Comparison of ENCODE assay signal across 29 cellular contexts in the genomic region with DNA sequence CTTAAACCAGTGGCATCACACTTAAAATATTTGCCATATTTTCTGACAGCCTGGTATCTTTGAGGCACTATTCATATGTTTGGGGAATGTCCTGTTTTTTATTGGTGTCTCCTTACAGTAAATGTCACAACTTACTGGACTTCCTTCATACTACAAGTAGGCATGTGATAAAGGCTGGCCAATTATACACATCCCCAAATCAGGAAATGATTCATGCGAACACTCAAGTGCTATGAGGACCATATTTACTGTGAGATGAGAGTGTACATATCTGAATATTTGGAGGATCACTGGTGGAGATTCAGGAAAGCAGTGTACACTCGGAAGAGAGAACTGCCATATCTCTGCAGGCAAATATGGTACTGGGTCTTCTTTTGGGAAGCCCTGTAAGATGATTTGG.
"Had no signal": no experiment of that assay in that cellular context is flagged by ENCODE, and none has a peak within 500 bp of the region (broad histone marks: within the 10 kb centered on the region; RNA-seq: fewer than 3 reads in every experiment).

No MANE protein-coding gene starts in this region.

- H3K27me3 ChIP-seq: adrenal gland, ascending aorta, brain microvascular endothelial cell, hepatocyte, left lung, ovary, right atrium auricular region, thyroid gland, upper lobe of right lung had no signal

- H3K9me3 ChIP-seq: adrenal gland, ascending aorta, left lung, ovary, psoas muscle, thyroid gland, upper lobe of right lung had no signal

- H3K79me2 ChIP-seq: hepatocyte had no signal

- H3K4me2 ChIP-seq: hepatocyte had no signal

- ATAC-seq: activated CD4-positive, alpha-beta T cell treated with anti-CD3 and anti-CD28 coated beads for 36 hours; activated T-helper 17 cell treated with anti-CD3 and anti-CD28 coated beads, Interleukin-2, amount 50 U/mL, for 72 hours; esophagus mucosa; left lung; natural killer cell; psoas muscle; stimulated activated naive CD8-positive, alpha-beta T cell treated with anti-CD3 and anti-CD28 coated beads, Interleukin-15, Interleukin-2, amounts not matched to agents 100 U/mL and 50 U/mL, for 24 hours; upper lobe of right lung; WTC11 had no signal

- H3K36me3 ChIP-seq: adrenal gland, ascending aorta, brain microvascular endothelial cell, left lung, ovary, right atrium auricular region, thyroid gland, upper lobe of right lung had no signal

- H3K4me1 ChIP-seq: adrenal gland, psoas muscle, thyroid gland, upper lobe of right lung had no signal

- DNase-seq: activated CD4-positive, alpha-beta T cell treated with anti-CD3 and anti-CD28 coated beads for 36 hours; activated CD4-positive, alpha-beta T cell treated with anti-CD3 and anti-CD28 coated beads, Interleukin-2, amount 50 U/mL, for 4 hours; activated CD8-positive, alpha-beta memory T cell treated with anti-CD3 and anti-CD28 coated beads for 24 hours; activated CD8-positive, alpha-beta memory T cell treated with anti-CD3 and anti-CD28 coated beads, Interleukin-2, amount 50 U/mL, for 4 hours; activated naive CD4-positive, alpha-beta T cell; activated T-cell treated with anti-CD3 and anti-CD28 coated beads, Interleukin-2, amount 50 U/mL, for 24 hours; adrenal gland; brain microvascular endothelial cell; central memory CD4-positive, alpha-beta T cell; dermis blood vessel endothelial cell; effector CD8-positive, alpha-beta T cell; foreskin melanocyte; immature natural killer cell; left lung; natural killer cell; ovary; psoas muscle; stimulated activated CD4-positive, alpha-beta T cell treated with anti-CD3 and anti-CD28 coated beads, Interleukin-4, amount 100 ng/mL, for 24 hours; stimulated activated naive CD8-positive, alpha-beta T cell treated with anti-CD3 and anti-CD28 coated beads, Interleukin-15, Interleukin-2, amounts not matched to agents 100 U/mL and 50 U/mL, for 24 hours; T1000; thyroid gland; upper lobe of right lung had no signal

- H3K4me3 ChIP-seq: adrenal gland, ascending aorta, hepatocyte, left lung, lung, ovary, psoas muscle, right atrium auricular region, thyroid gland, upper lobe of right lung had no signal

- H2AFZ ChIP-seq: hepatocyte had no signal

- H3K27ac ChIP-seq: adrenal gland, ascending aorta, brain microvascular endothelial cell, hepatocyte, left lung, ovary, psoas muscle, right atrium auricular region, thyroid gland, upper lobe of right lung had no signal
